ENCODE assay signal across 8 cellular contexts in the genomic region with DNA sequence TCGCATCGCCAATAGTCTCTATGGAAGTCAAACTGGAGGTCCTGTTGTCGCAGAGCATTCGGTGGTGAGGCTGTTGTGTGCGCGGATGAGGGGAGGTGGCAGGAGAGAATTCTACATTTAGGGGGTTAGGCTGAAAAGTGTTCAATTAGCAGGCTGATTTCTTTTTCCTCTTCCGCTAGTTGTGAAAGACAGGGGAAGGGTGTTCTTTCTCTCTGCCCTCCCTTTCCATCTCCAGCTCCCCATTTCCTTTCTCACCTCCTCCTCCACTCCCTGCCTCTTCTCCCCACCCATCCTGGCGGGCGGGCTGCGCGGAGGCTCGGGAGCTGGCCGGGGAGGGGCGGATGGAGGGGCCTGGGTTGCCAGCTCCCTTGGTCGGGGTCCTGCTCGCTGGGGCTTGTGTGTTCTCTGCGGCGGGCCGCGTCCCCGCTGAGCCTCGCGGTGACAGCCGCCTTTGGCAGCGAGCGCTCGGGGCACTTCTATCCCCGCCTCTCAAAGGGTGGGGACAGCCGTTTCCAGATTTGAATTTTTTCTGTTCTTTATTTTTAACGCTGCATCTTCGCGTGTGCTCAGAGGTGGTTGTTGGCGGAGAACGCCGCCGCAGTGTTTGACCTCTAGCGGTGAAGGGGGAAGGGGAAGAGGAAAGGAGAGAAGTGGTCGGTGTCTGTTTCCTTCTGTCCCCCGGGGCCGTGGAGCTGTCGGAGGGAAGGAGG. TPM values are rescaled to one million over a fixed set of nuclear protein-coding genes. Genes with fewer than 3 reads are reported as not detected.
DNase-seq lines count a peak whose midpoint lies in the region; ATAC-seq and TF ChIP-seq lines count a peak whose summit lies in the region.

No MANE protein-coding gene starts in this region.

- DNase-seq in NCI-H1694 (lab: John Stamatoyannopoulos, UW) (peak; percentile 34), epidermal melanocyte (ENCODE audit: insufficient read length, low spot score) (peak; percentile 40), progenitor cell of endocrine pancreas (ENCODE audit: low spot score, unreplicated experiment) (no peak), UCSD-AML1 (lab: John Stamatoyannopoulos, UW; ENCODE audit: unreplicated experiment) (no peak), RWPE1 (ENCODE audit: low spot score) (no peak)
- no peak for DNase-seq in stimulated activated CD4-positive, alpha-beta T cell treated with anti-CD3 and anti-CD28 coated beads, Interleukin-2, amount 100 ng/mL, for 24 hours

- H3K36me3 Mint-ChIP-seq in progenitor cell of endocrine pancreas (ENCODE audit: insufficient read depth): peaks cover 33% of the 10 kb centered on the region

- no peak for ATAC-seq in GM21717 (IDR thresholded peaks at IDR 0.05; ENCODE audit: unreplicated experiment)

- peaks cover 36% of the 10 kb centered on the region for H3K4me1 Mint-ChIP-seq in progenitor cell of endocrine pancreas (ENCODE audit: low read depth)

- H3K27me3 Mint-ChIP-seq in progenitor cell of endocrine pancreas: no peaks in the 10 kb centered on the region

- H3K9me3 Mint-ChIP-seq in progenitor cell of endocrine pancreas (ENCODE audit: low read depth): no peaks in the 10 kb centered on the region

- H3K4me3 Mint-ChIP-seq in progenitor cell of endocrine pancreas (ENCODE audit: low read depth): peak overlapping the region; percentile 100

- POLR2A ChIA-PET in RWPE1 (lab: Yijun Ruan, JAX; ENCODE audit: low non-redundant PET): no interaction called here

- peak overlapping the region; percentile 98 for H3K27ac Mint-ChIP-seq in progenitor cell of endocrine pancreas

- TF ChIP-seq CTCF in GM12873 (IDR thresholded peaks at IDR 0.05; ENCODE audit: insufficient read depth, low read depth, low read length, missing control alignments): peak; percentile 24
- TF ChIP-seq CTCF in progenitor cell of endocrine pancreas (IDR thresholded peaks at IDR 0.05; ENCODE audit: unreplicated experiment): peak; percentile 29
- no peak for TF ChIP-seq CTCF in RWPE1 (conservative IDR thresholded peaks at IDR 0.05; ENCODE audit: low read depth)

- no peak overlapping the region for H3K27ac ChIP-seq in RWPE1

- CTCF ChIA-PET in RWPE1 (lab: Yijun Ruan, JAX): interaction anchor here (0.6 to 0.7 kb wide), 3 partner anchors 227 to 743 kb away, joined by 3 to 4 read pairs (median 4); no protein-coding TSS in a partner anchor

RNA-seq across cellular contexts. Expression of gene SOX11, which starts 3.6 kb away (rescaled TPM):
- 146 and 154 TPM in 2 replicates for total RNA-seq in progenitor cell of endocrine pancreas

Comparison
In these comparisons a context has a peak if more than half of its experiments do, and no peak if none do; other contexts are left out.
1. DNase-seq: peak in NCI-H1694 (single experiment) and epidermal melanocyte (single experiment); none in progenitor cell of endocrine pancreas (single experiment), UCSD-AML1 (single experiment), RWPE1 (single experiment) and stimulated activated CD4-positive, alpha-beta T cell treated with anti-CD3 and anti-CD28 coated beads, Interleukin-2, amount 100 ng/mL, for 24 hours (0 of 2).